ENCODE assay signal across 10 cellular contexts in the genomic region with DNA sequence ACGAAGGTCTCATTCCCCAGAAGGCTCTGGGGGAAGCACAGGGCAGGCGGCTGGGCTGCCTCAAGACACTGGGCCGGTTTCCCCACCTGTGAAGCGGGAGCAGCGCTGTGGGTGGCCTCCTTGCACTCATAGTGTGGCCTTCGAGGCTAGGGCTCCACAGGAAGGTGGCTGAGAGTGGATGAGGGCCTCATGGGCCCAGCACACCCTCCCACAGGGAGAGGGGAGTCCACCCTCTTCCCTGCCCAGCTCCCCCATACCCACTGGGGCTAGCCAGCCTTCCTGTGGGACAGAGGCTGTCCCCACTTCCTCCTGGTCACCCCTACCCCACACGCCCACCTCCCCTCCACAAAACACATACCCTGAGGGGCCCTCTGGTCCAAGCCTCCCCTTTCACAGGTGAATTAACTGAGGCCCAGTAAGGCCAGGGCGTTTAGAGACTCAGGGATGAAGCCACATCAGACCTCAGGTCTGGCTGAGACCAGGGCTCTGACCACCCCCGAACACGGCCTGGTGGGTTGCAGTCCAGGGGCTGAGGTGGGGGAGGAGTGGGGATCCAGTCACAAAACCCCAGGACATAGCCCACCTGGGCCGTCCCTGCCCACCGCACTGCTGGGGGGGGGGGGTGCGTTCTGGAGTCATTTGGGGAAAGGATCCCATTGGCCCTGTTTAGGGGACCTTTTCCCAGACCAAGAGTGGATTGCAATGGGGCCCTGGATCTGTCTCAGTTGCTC. TPM values are rescaled to one million over a fixed set of nuclear protein-coding genes. Genes with fewer than 3 reads are reported as not detected.
DNase-seq lines count a peak whose midpoint lies in the region; ATAC-seq and TF ChIP-seq lines count a peak whose summit lies in the region.
"Had no signal": no experiment of that assay in that cellular context is flagged by ENCODE, and none has a peak within 500 bp of the region (broad histone marks: within the 10 kb centered on the region; RNA-seq: fewer than 3 reads in every experiment).

No MANE protein-coding gene starts in this region.

- no peaks in the 10 kb centered on the region for H3K9me2 ChIP-seq in hepatocyte (replicated peaks; ENCODE audit: insufficient read depth)

- H3K4me1 Mint-ChIP-seq in T-cell = peaks cover 7 to 15% (median 8%) of the 10 kb centered on the region in 3 donors

- peak; percentile 46 for DNase-seq in GM20000 (ENCODE audit: low spot score)
- no peak for DNase-seq in T-cell
- no peak for DNase-seq in hepatocyte (ENCODE audit: low spot score)
- DNase-seq in cerebellar nuclear complex (lab: John Stamatoyannopoulos, UW) = no peak
- no peak for DNase-seq in NCI-H2227 treated with DMSO at 0.1 percent for 48 hours (lab: John Stamatoyannopoulos, UW)
- DNase-seq: MV-4-11; stimulated activated CD4-positive, alpha-beta T cell treated with anti-CD3 and anti-CD28 coated beads, Interleukin-4, amount 100 ng/mL, for 1 hour had no signal

- peaks cover 39% of the 10 kb centered on the region for H3K79me2 ChIP-seq in hepatocyte

- peak overlapping the region; percentile 56 to 86 (median 63) for H3K4me3 Mint-ChIP-seq in T-cell

- H3K36me3 Mint-ChIP-seq in T-cell = peaks cover 7% of the 10 kb centered on the region

- H3K27me3 ChIP-seq in hepatocyte (peaks cover 7% of the 10 kb centered on the region), skeletal muscle tissue (ENCODE audit: control insufficient read depth in 3 of 3, insufficient read depth in 3 of 3, low read length in 3 of 3) (peaks cover 16 to 34% (median 21%) of the 10 kb centered on the region in 3 donors)

- peak overlapping the region; percentile 66 for H3K27ac ChIP-seq in hepatocyte
- H3K27ac ChIP-seq in skeletal muscle tissue (ENCODE audit: low read depth, low read length) = no peak overlapping the region

- H3K4me1 ChIP-seq in hepatocyte (ENCODE audit: insufficient read depth) (peaks cover 19% of the 10 kb centered on the region), skeletal muscle tissue (ENCODE audit: control insufficient read depth in 3 of 3, insufficient read depth in 3 of 3, low read length in 3 of 3) (peaks cover 0 to 10% (median 0%) of the 10 kb centered on the region in 3 donors)

- CTCF ChIA-PET in T-cell (lab: Charles Lee) = interaction anchor here in 1 of 2 donors (0.6 kb wide), 1 partner anchor 8 kb away, joined by 4 read pairs; no protein-coding TSS in a partner anchor

- H2AFZ ChIP-seq in hepatocyte = peak overlapping the region; percentile 98

- no peaks in the 10 kb centered on the region for H4K20me1 ChIP-seq in hepatocyte (ENCODE audit: insufficient read depth, poor library complexity, severe bottlenecking)

- H3K9me3 Mint-ChIP-seq in T-cell = no peaks in the 10 kb centered on the region

- H3K9ac ChIP-seq in skeletal muscle tissue (ENCODE audit: low read depth in 1 of 3, low read length in 3 of 3) = no peak overlapping the region

- TF ChIP-seq CTCF in GM20000 (IDR thresholded peaks at IDR 0.05; ENCODE audit: extremely low read depth, missing control alignments) (no peak), hepatocyte (IDR thresholded peaks at IDR 0.05; ENCODE audit: poor library complexity) (no peak)

- peak overlapping the region; percentile 67 for H3K4me3 ChIP-seq in hepatocyte
- peak overlapping the region in 2 of 3 donors; percentile 13 to 26 for H3K4me3 ChIP-seq in skeletal muscle tissue (ENCODE audit: low read length in 3 of 3)

- no peak overlapping the region for H3K27ac Mint-ChIP-seq in T-cell

- POLR2A ChIA-PET in T-cell (lab: Charles Lee) = no interaction called here

- 87% methylated on average over 10 of the region's 13 CpGs for WGBS in hepatocyte (ENCODE audit: low lambda C conversion rate, missing lambda C conversion rate)

- H3K36me3 ChIP-seq in hepatocyte (replicated peaks; ENCODE audit: insufficient read depth, low read depth) = no peaks in the 10 kb centered on the region
- H3K36me3 ChIP-seq in skeletal muscle tissue (ENCODE audit: control insufficient read depth in 3 of 3, insufficient read depth in 3 of 3, low read length in 3 of 3) = no peaks in the 10 kb centered on the region

- H3K9me3 ChIP-seq in hepatocyte (ENCODE audit: low read depth) (no peaks in the 10 kb centered on the region), skeletal muscle tissue (ENCODE audit: control insufficient read depth in 3 of 3, low read length in 3 of 3) (peaks cover 0 to 6% (median 0%) of the 10 kb centered on the region in 3 donors)

- ATAC-seq in T-cell (replicated peaks in 1 of 4) (no peak), GM19023 (IDR thresholded peaks at IDR 0.05; ENCODE audit: unreplicated experiment) (no peak), HG02678 (IDR thresholded peaks at IDR 0.05; ENCODE audit: unreplicated experiment) (no peak)

- H3K4me2 ChIP-seq in hepatocyte = peak overlapping the region; percentile 94

- peaks cover 35 to 51% of the 10 kb centered on the region in 2 donors for H3K27me3 Mint-ChIP-seq in T-cell

RNA-seq across cellular contexts. Expression of a gene that starts 1.1 kb away (rescaled TPM):
- total RNA-seq in T-cell = 1 to 10 TPM in 3 of 5 donors, under 1 TPM in 2; 0.89 to 2.9 (median 2.1) TPM
- 115 and 137 TPM in 2 replicates for total RNA-seq in hepatocyte
- polyA plus RNA-seq in hepatocyte = 123 and 166 TPM in 2 replicates
- total RNA-seq in skeletal muscle tissue = 7.3 TPM

RNA-seq across cellular contexts. Expression of a gene that starts 37.4 kb away (rescaled TPM):
- total RNA-seq in T-cell (not detected), hepatocyte (0.30 and 1.2 TPM in 2 replicates), skeletal muscle tissue (not detected)
- not detected in 2 replicates for polyA plus RNA-seq in hepatocyte

Comparison
In these comparisons a context has a peak if more than half of its experiments do, and no peak if none do; other contexts are left out.
1. RNA of a gene that starts 1.1 kb away (total RNA-seq): 115 to 137 TPM in hepatocyte; 7.3 TPM in skeletal muscle tissue (single experiment) and 0.89 to 2.9 TPM in T-cell; every median in the first group is over 10 times any median in the second.